In the genomic region with DNA sequence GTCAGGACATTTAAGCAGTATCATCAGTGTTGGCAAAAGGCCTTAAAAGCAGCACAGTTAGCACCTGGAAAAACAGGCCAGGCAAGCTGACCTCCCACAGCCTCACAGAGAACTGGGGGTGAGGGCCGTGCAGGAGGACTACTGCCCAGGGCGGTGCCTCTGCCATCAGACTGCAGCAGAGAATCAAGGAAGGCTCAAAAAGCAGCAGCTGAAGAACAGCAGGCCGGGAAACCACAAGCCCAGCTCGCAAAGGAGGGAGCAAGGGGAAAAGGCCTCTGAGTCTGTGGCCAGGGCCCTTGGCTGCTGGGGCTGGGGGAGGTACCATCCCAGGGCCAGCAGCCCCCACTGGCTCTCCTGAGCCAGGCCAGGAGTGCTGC, we compare ENCODE assay signal across 2 cellular contexts.
TF ChIP-seq lines count a peak whose summit lies in the region.

No MANE protein-coding gene starts in this region.

TF ChIP-seq in SK-N-SH treated with all-trans-retinoic acid at 6 μM for 48 hours, 23 proteins besides CTCF, POLR2A, EP300 and RAD21 (continued from another document):
- TF ChIP-seq, protein P1, sequence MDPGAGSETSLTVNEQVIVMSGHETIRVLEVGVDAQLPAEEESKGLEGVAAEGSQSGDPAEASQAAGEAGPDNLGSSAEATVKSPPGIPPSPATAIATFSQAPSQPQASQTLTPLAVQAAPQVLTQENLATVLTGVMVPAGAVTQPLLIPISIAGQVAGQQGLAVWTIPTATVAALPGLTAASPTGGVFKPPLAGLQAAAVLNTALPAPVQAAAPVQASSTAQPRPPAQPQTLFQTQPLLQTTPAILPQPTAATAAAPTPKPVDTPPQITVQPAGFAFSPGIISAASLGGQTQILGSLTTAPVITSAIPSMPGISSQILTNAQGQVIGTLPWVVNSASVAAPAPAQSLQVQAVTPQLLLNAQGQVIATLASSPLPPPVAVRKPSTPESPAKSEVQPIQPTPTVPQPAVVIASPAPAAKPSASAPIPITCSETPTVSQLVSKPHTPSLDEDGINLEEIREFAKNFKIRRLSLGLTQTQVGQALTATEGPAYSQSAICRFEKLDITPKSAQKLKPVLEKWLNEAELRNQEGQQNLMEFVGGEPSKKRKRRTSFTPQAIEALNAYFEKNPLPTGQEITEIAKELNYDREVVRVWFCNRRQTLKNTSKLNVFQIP (CRISPR knock-in tag; IDR thresholded peaks at IDR 0.05; ENCODE audit: borderline replicate concordance, low read depth) = no peak
- TF ChIP-seq ZC3H10 (CRISPR knock-in tag; IDR thresholded peaks at IDR 0.05) = no peak
- TF ChIP-seq ESRRG (CRISPR knock-in tag; IDR thresholded peaks at IDR 0.05) = no peak
- TF ChIP-seq, protein P2, sequence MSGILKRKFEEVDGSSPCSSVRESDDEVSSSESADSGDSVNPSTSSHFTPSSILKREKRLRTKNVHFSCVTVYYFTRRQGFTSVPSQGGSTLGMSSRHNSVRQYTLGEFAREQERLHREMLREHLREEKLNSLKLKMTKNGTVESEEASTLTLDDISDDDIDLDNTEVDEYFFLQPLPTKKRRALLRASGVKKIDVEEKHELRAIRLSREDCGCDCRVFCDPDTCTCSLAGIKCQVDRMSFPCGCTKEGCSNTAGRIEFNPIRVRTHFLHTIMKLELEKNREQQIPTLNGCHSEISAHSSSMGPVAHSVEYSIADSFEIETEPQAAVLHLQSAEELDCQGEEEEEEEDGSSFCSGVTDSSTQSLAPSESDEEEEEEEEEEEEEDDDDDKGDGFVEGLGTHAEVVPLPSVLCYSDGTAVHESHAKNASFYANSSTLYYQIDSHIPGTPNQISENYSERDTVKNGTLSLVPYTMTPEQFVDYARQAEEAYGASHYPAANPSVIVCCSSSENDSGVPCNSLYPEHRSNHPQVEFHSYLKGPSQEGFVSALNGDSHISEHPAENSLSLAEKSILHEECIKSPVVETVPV (CRISPR knock-in tag; IDR thresholded peaks at IDR 0.05) = no peak

TF ChIP-seq in SK-N-SH, 30 proteins besides CTCF, POLR2A, EP300 and RAD21 (continued from another document):
- TF ChIP-seq, protein P3, sequence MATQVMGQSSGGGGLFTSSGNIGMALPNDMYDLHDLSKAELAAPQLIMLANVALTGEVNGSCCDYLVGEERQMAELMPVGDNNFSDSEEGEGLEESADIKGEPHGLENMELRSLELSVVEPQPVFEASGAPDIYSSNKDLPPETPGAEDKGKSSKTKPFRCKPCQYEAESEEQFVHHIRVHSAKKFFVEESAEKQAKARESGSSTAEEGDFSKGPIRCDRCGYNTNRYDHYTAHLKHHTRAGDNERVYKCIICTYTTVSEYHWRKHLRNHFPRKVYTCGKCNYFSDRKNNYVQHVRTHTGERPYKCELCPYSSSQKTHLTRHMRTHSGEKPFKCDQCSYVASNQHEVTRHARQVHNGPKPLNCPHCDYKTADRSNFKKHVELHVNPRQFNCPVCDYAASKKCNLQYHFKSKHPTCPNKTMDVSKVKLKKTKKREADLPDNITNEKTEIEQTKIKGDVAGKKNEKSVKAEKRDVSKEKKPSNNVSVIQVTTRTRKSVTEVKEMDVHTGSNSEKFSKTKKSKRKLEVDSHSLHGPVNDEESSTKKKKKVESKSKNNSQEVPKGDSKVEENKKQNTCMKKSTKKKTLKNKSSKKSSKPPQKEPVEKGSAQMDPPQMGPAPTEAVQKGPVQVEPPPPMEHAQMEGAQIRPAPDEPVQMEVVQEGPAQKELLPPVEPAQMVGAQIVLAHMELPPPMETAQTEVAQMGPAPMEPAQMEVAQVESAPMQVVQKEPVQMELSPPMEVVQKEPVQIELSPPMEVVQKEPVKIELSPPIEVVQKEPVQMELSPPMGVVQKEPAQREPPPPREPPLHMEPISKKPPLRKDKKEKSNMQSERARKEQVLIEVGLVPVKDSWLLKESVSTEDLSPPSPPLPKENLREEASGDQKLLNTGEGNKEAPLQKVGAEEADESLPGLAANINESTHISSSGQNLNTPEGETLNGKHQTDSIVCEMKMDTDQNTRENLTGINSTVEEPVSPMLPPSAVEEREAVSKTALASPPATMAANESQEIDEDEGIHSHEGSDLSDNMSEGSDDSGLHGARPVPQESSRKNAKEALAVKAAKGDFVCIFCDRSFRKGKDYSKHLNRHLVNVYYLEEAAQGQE (IDR thresholded peaks at IDR 0.05; ENCODE audit: low read depth, low read length) = no peak
- TF ChIP-seq FOSL2 (IDR thresholded peaks at IDR 0.05; ENCODE audit: borderline replicate concordance, low read depth) (no peak), EZH2phosphoT487 (IDR thresholded peaks at IDR 0.05; ENCODE audit: borderline replicate concordance, low read depth) (no peak), GATA2 (CRISPR knock-in tag; IDR thresholded peaks at IDR 0.05) (no peak), MXI1 (IDR thresholded peaks at IDR 0.05; ENCODE audit: low read depth, low read length) (no peak), TCF12 (IDR thresholded peaks at IDR 0.05) (no peak), NFIC (IDR thresholded peaks at IDR 0.05; ENCODE audit: borderline replicate concordance) (no peak), GABPA (IDR thresholded peaks at IDR 0.05; ENCODE audit: low read depth) (no peak), FOXM1 (IDR thresholded peaks at IDR 0.05; ENCODE audit: low read depth) (no peak), TAF1 (IDR thresholded peaks at IDR 0.05; ENCODE audit: borderline replicate concordance, low read depth, low read length) (no peak), RFX5 (IDR thresholded peaks at IDR 0.05; ENCODE audit: low read length) (no peak), NRF1 (IDR thresholded peaks at IDR 0.05; ENCODE audit: low read depth, low read length) (no peak), ELF1 (IDR thresholded peaks at IDR 0.05) (no peak), MEF2A (IDR thresholded peaks at IDR 0.05; ENCODE audit: borderline replicate concordance, low read depth) (no peak)
- TF ChIP-seq, protein P4, sequence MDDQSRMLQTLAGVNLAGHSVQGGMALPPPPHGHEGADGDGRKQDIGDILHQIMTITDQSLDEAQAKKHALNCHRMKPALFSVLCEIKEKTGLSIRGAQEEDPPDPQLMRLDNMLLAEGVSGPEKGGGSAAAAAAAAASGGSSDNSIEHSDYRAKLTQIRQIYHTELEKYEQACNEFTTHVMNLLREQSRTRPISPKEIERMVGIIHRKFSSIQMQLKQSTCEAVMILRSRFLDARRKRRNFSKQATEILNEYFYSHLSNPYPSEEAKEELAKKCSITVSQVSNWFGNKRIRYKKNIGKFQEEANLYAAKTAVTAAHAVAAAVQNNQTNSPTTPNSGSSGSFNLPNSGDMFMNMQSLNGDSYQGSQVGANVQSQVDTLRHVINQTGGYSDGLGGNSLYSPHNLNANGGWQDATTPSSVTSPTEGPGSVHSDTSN (IDR thresholded peaks at IDR 0.05) = no peak
- TF ChIP-seq, protein P5, sequence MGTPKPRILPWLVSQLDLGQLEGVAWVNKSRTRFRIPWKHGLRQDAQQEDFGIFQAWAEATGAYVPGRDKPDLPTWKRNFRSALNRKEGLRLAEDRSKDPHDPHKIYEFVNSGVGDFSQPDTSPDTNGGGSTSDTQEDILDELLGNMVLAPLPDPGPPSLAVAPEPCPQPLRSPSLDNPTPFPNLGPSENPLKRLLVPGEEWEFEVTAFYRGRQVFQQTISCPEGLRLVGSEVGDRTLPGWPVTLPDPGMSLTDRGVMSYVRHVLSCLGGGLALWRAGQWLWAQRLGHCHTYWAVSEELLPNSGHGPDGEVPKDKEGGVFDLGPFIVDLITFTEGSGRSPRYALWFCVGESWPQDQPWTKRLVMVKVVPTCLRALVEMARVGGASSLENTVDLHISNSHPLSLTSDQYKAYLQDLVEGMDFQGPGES (IDR thresholded peaks at IDR 0.05; ENCODE audit: low read depth, low read length) = no peak
TF ChIP-seq in SK-N-SH: peak in this region for 0.
